1 cellular context compared by ENCODE assay signal in the genomic region with DNA sequence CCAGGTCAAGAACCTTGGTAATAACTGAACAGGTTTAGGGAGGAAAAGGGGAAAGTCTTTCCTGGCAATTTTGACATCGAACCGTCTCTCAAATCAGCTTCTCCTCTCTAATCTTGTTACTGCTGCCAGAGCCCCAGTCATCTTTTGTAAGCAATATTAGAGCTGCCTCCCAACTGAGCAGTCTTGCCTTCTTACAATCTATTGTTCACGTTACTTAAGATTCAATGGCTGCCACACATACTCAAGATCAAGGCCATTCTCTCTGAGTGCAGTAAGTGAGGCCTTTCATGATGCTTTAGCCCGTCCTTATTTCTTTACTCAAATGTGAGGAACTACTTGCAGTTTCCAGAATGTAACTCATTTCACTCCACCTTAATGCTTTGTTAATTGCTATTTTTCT.
TF ChIP-seq lines count a peak whose summit lies in the region.

No MANE protein-coding gene starts in this region.

TF ChIP-seq in GM23338, 12 proteins besides CTCF, POLR2A, EP300 and RAD21:
- no peak for TF ChIP-seq POLR2AphosphoS5 (IDR thresholded peaks at IDR 0.05; ENCODE audit: low read depth)
- TF ChIP-seq NANOG (IDR thresholded peaks at IDR 0.05; ENCODE audit: borderline replicate concordance): no peak
- no peak for TF ChIP-seq CREB1 (CRISPR knock-in tag; IDR thresholded peaks at IDR 0.05; ENCODE audit: low read depth)
- no peak for TF ChIP-seq ZNF462 (CRISPR knock-in tag; IDR thresholded peaks at IDR 0.05)
- TF ChIP-seq ZNF114 (CRISPR knock-in tag; IDR thresholded peaks at IDR 0.05): no peak
- no peak for TF ChIP-seq EZH2 (IDR thresholded peaks at IDR 0.05; ENCODE audit: low read depth, unreplicated experiment)
- no peak for TF ChIP-seq EZH2phosphoT487 (IDR thresholded peaks at IDR 0.05; ENCODE audit: unreplicated experiment)
- TF ChIP-seq JUNB (IDR thresholded peaks at IDR 0.05; ENCODE audit: unreplicated experiment): no peak
- no peak for TF ChIP-seq STAT1 (IDR thresholded peaks at IDR 0.05; ENCODE audit: unreplicated experiment)
- TF ChIP-seq ZNF331 (CRISPR knock-in tag; IDR thresholded peaks at IDR 0.05; ENCODE audit: low read depth): no peak
- TF ChIP-seq, protein P1, sequence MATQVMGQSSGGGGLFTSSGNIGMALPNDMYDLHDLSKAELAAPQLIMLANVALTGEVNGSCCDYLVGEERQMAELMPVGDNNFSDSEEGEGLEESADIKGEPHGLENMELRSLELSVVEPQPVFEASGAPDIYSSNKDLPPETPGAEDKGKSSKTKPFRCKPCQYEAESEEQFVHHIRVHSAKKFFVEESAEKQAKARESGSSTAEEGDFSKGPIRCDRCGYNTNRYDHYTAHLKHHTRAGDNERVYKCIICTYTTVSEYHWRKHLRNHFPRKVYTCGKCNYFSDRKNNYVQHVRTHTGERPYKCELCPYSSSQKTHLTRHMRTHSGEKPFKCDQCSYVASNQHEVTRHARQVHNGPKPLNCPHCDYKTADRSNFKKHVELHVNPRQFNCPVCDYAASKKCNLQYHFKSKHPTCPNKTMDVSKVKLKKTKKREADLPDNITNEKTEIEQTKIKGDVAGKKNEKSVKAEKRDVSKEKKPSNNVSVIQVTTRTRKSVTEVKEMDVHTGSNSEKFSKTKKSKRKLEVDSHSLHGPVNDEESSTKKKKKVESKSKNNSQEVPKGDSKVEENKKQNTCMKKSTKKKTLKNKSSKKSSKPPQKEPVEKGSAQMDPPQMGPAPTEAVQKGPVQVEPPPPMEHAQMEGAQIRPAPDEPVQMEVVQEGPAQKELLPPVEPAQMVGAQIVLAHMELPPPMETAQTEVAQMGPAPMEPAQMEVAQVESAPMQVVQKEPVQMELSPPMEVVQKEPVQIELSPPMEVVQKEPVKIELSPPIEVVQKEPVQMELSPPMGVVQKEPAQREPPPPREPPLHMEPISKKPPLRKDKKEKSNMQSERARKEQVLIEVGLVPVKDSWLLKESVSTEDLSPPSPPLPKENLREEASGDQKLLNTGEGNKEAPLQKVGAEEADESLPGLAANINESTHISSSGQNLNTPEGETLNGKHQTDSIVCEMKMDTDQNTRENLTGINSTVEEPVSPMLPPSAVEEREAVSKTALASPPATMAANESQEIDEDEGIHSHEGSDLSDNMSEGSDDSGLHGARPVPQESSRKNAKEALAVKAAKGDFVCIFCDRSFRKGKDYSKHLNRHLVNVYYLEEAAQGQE (IDR thresholded peaks at IDR 0.05; ENCODE audit: unreplicated experiment): no peak
- TF ChIP-seq, protein P2, sequence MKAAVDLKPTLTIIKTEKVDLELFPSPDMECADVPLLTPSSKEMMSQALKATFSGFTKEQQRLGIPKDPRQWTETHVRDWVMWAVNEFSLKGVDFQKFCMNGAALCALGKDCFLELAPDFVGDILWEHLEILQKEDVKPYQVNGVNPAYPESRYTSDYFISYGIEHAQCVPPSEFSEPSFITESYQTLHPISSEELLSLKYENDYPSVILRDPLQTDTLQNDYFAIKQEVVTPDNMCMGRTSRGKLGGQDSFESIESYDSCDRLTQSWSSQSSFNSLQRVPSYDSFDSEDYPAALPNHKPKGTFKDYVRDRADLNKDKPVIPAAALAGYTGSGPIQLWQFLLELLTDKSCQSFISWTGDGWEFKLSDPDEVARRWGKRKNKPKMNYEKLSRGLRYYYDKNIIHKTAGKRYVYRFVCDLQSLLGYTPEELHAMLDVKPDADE (IDR thresholded peaks at IDR 0.05): no peak
